ENCODE assay signal across 33 cellular contexts in genomic region chr11:87033561-87033960, GRCh38.
"Had no signal": no experiment of that assay in that cellular context is flagged by ENCODE, and none has a peak within 500 bp of the region (broad histone marks: within the 10 kb centered on the region; RNA-seq: fewer than 3 reads in every experiment).

No MANE protein-coding gene starts in this region.

- H3K36me3 ChIP-seq: adrenal gland, WERI-Rb-1 had no signal

- H3K4me2 ChIP-seq: PC-9 had no signal

- H3K27me3 ChIP-seq: adrenal gland, body of pancreas had no signal

- H3K27ac ChIP-seq: adrenal gland, body of pancreas, PC-9, RWPE1, WERI-Rb-1 had no signal

- H3K27me3 Mint-ChIP-seq: activated CD8-positive, alpha-beta T cell treated with anti-CD3 and anti-CD28 coated beads for 36 hours; activated T-helper 17 cell treated with anti-CD3 and anti-CD28 coated beads, Interleukin-2, amount 50 U/mL, for 72 hours had no signal

- H3K4me3 Mint-ChIP-seq: activated CD8-positive, alpha-beta T cell treated with anti-CD3 and anti-CD28 coated beads for 36 hours; activated T-cell treated with anti-CD3 and anti-CD28 coated beads, Interleukin-2, amount 50 U/mL, for 72 hours; activated T-helper 17 cell treated with anti-CD3 and anti-CD28 coated beads, Interleukin-2, amount 50 U/mL, for 72 hours had no signal

- DNase-seq: activated CD4-positive, alpha-beta T cell treated with anti-CD3 and anti-CD28 coated beads for 1 hour; activated CD4-positive, alpha-beta T cell treated with anti-CD3 and anti-CD28 coated beads for 48 hours; activated CD4-positive, alpha-beta T cell treated with anti-CD3 and anti-CD28 coated beads, Interleukin-2, amount 50 U/mL, for 4 hours; activated CD4-positive, CD25-positive, alpha-beta regulatory T cell; activated CD8-positive, alpha-beta T cell treated with anti-CD3 and anti-CD28 coated beads for 36 hours; activated effector memory CD4-positive, alpha-beta T cell treated with anti-CD3 and anti-CD28 coated beads, Interleukin-2, amount 50 U/mL, for 16 hours; activated naive CD4-positive, alpha-beta T cell; activated T-cell treated with anti-CD3 and anti-CD28 coated beads, Interleukin-2, amount 50 U/mL, for 1 hour; activated T-cell treated with anti-CD3 and anti-CD28 coated beads, Interleukin-2, amount 50 U/mL, for 72 hours; adrenal gland; body of pancreas; caudate nucleus; KG1; MM.1S; MV-4-11; NCI-H1092; NCI-H1436 treated with DMSO at 0.1 percent for 48 hours; NCI-H1694 treated with DMSO at 0.1 percent for 48 hours; NCI-H2029; NCI-H226; NCI-H446 treated with DMSO at 0.1 percent for 48 hours; NCI-H524; NCI-H69; PC-9; SIG-M5; SW 1271; T-helper 1 cell; T-helper 2 cell; T-helper 9 cell; WERI-Rb-1 had no signal

- H2AFZ ChIP-seq: PC-9 had no signal

- H3K9me3 ChIP-seq: adrenal gland, body of pancreas had no signal

- H3K27ac Mint-ChIP-seq: activated CD8-positive, alpha-beta T cell treated with anti-CD3 and anti-CD28 coated beads for 36 hours; activated naive CD4-positive, alpha-beta T cell treated with anti-CD3 and anti-CD28 coated beads, Interleukin-2, amount 50 U/mL, for 72 hours; activated T-cell treated with anti-CD3 and anti-CD28 coated beads, Interleukin-2, amount 50 U/mL, for 72 hours; activated T-helper 17 cell treated with anti-CD3 and anti-CD28 coated beads, Interleukin-2, amount 50 U/mL, for 72 hours had no signal

- H3K4me3 ChIP-seq: adrenal gland, body of pancreas, PC-9 had no signal

- H3K9me3 Mint-ChIP-seq: activated CD8-positive, alpha-beta T cell treated with anti-CD3 and anti-CD28 coated beads for 36 hours; activated naive CD4-positive, alpha-beta T cell treated with anti-CD3 and anti-CD28 coated beads, Interleukin-2, amount 50 U/mL, for 72 hours; activated T-cell treated with anti-CD3 and anti-CD28 coated beads, Interleukin-2, amount 50 U/mL, for 72 hours; activated T-helper 17 cell treated with anti-CD3 and anti-CD28 coated beads, Interleukin-2, amount 50 U/mL, for 72 hours had no signal
